ENCODE assay signal across 28 cellular contexts in genomic region chr5:168929656-168930055, GRCh38.
"Had no signal": no experiment of that assay in that cellular context is flagged by ENCODE, and none has a peak within 500 bp of the region (broad histone marks: within the 10 kb centered on the region; RNA-seq: fewer than 3 reads in every experiment).

No MANE protein-coding gene starts in this region.

- DNase-seq: naive B cell; naive thymus-derived CD8-positive, alpha-beta T cell; nephron progenitor cell; psoas muscle; right cardiac atrium; right lobe of liver; sigmoid colon; small intestine; stimulated activated CD4-positive, alpha-beta T cell treated with anti-CD3 and anti-CD28 coated beads, Interleukin-15, amount 100 ng/mL, for 24 hours; stimulated activated CD4-positive, alpha-beta T cell treated with anti-CD3 and anti-CD28 coated beads, Interleukin-2, amount 100 ng/mL, for 24 hours; stimulated activated CD4-positive, alpha-beta T cell treated with anti-CD3 and anti-CD28 coated beads, Interleukin-2, amount 100 ng/mL, for 48 hours; stimulated activated CD4-positive, alpha-beta T cell treated with anti-CD3 and anti-CD28 coated beads, Interleukin-4, amount 100 ng/mL, for 24 hours; stimulated activated CD8-positive, alpha-beta memory T cell treated with anti-CD3 and anti-CD28 coated beads, Interleukin-4, amount 100 ng/mL, for 48 hours; stimulated activated naive CD4-positive, alpha-beta T cell; stimulated activated naive CD8-positive, alpha-beta T cell treated with anti-CD3 and anti-CD28 coated beads, Interleukin-15, amount 100 ng/mL, for 72 hours; stimulated activated naive CD8-positive, alpha-beta T cell treated with anti-CD3 and anti-CD28 coated beads, Interleukin-15, Interleukin-2, amounts not matched to agents 100 U/mL and 50 U/mL, for 24 hours; substantia nigra; testis; tibial artery; transverse colon; upper lobe of right lung; uterus had no signal

- H3K4me1 Mint-ChIP-seq: naive B cell; naive thymus-derived CD8-positive, alpha-beta T cell; neural crest cell; stimulated activated memory B cell treated with anti-CD40 and anti-IgM and Interleukin-4, amounts not matched to agents 10 μg/mL and 1 μg/mL and 100 μg/mL, for 72 hours; stimulated activated naive CD8-positive, alpha-beta T cell treated with anti-CD3 and anti-CD28 coated beads, Interleukin-15, amount 100 ng/mL, for 72 hours had no signal

- H3K36me3 ChIP-seq: right lobe of liver, sigmoid colon, suprapubic skin, tibial artery, transverse colon, upper lobe of right lung, uterus had no signal

- H3K27ac Mint-ChIP-seq: naive B cell; naive thymus-derived CD8-positive, alpha-beta T cell; nephron progenitor cell; progenitor cell of endocrine pancreas; stimulated activated memory B cell treated with anti-CD40 and anti-IgM and Interleukin-4, amounts not matched to agents 10 μg/mL and 1 μg/mL and 100 μg/mL, for 72 hours; stimulated activated naive CD8-positive, alpha-beta T cell treated with anti-CD3 and anti-CD28 coated beads, Interleukin-15, amount 100 ng/mL, for 72 hours; type B pancreatic cell had no signal

- H3K27me3 ChIP-seq: right lobe of liver, sigmoid colon, suprapubic skin, testis, tibial artery, transverse colon, upper lobe of right lung, uterus had no signal

- H3K4me1 ChIP-seq: psoas muscle, right lobe of liver, suprapubic skin, testis, transverse colon, upper lobe of right lung, uterus had no signal

- H3K4me3 ChIP-seq: psoas muscle, right lobe of liver, sigmoid colon, suprapubic skin, testis, tibial artery, transverse colon, upper lobe of right lung, uterus had no signal

- H3K27me3 Mint-ChIP-seq: stimulated activated memory B cell treated with anti-CD40 and anti-IgM and Interleukin-4, amounts not matched to agents 10 μg/mL and 1 μg/mL and 100 μg/mL, for 72 hours had no signal

- H3K9me3 ChIP-seq: psoas muscle, right lobe of liver, sigmoid colon, suprapubic skin, testis, tibial artery, transverse colon, upper lobe of right lung, uterus had no signal

- H3K36me3 Mint-ChIP-seq: naive B cell; naive thymus-derived CD8-positive, alpha-beta T cell; stimulated activated memory B cell treated with anti-CD40 and anti-IgM and Interleukin-4, amounts not matched to agents 10 μg/mL and 1 μg/mL and 100 μg/mL, for 72 hours; type B pancreatic cell had no signal

- H3K9ac ChIP-seq: parathyroid adenoma had no signal

- ATAC-seq: naive thymus-derived CD8-positive, alpha-beta T cell; psoas muscle; right cardiac atrium; right lobe of liver; stimulated activated memory B cell treated with anti-CD40 and anti-IgM and Interleukin-4, amounts not matched to agents 10 μg/mL and 1 μg/mL and 100 μg/mL, for 72 hours; stimulated activated naive CD8-positive, alpha-beta T cell treated with anti-CD3 and anti-CD28 coated beads, Interleukin-15, amount 100 ng/mL, for 72 hours; stimulated activated naive CD8-positive, alpha-beta T cell treated with anti-CD3 and anti-CD28 coated beads, Interleukin-15, Interleukin-2, amounts not matched to agents 100 U/mL and 50 U/mL, for 24 hours; upper lobe of right lung had no signal

- H3K27ac ChIP-seq: parathyroid adenoma, psoas muscle, right lobe of liver, sigmoid colon, suprapubic skin, testis, tibial artery, transverse colon, upper lobe of right lung, uterus had no signal

- H3K4me3 Mint-ChIP-seq: naive thymus-derived CD8-positive, alpha-beta T cell; nephron progenitor cell; neural crest cell; stimulated activated memory B cell treated with anti-CD40 and anti-IgM and Interleukin-4, amounts not matched to agents 10 μg/mL and 1 μg/mL and 100 μg/mL, for 72 hours; stimulated activated naive CD8-positive, alpha-beta T cell treated with anti-CD3 and anti-CD28 coated beads, Interleukin-15, amount 100 ng/mL, for 72 hours; type B pancreatic cell had no signal

- H2AFZ ChIP-seq: parathyroid adenoma had no signal

- H3K9me3 Mint-ChIP-seq: naive thymus-derived CD8-positive, alpha-beta T cell; nephron progenitor cell; neural crest cell; stimulated activated memory B cell treated with anti-CD40 and anti-IgM and Interleukin-4, amounts not matched to agents 10 μg/mL and 1 μg/mL and 100 μg/mL, for 72 hours; stimulated activated naive CD8-positive, alpha-beta T cell treated with anti-CD3 and anti-CD28 coated beads, Interleukin-15, amount 100 ng/mL, for 72 hours; type B pancreatic cell had no signal
